1 cellular context compared by ENCODE assay signal in the genomic region with DNA sequence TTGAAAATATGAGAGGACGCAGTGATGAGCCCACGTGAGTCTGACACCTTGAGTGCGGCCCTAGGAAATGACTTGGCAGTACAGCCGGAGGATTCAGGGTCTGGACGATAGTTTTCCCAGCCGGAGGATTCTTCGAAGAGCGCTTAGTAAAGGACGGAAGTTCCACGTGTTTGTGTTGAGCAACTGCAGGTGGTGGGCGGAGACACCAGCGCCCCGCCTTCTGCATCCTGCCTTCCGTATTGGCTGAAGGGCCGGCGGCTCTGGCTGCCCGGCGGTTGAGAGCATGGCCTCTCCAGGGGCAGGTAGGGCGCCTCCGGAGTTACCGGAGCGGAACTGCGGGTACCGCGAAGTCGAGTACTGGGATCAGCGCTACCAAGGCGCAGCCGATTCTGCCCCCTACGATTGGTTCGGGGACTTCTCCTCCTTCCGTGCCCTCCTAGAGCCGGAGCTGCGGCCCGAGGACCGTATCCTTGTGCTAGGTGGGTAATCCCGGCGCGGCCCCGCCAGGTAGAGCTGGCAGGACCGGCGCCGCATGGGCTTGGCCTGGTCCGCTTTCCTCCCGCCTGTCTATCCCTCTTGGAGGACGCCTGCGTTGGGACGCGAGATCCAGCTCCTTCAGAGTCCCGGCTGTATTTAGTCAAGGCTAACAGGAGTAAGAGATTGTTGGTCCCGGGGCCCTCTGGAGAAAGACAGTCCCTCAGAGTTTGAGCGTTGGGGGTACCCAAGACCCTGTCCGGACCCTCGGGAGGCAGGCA.
TF ChIP-seq lines count a peak whose summit lies in the region.

A gene (plus strand): TSS at position 261 of the 755 bp plus-strand sequence. CDS start 23 bp downstream, at position 284.

TF ChIP-seq in K562, 482 proteins besides CTCF, POLR2A, EP300 and RAD21 (continued from another document and continues in another):
- TF ChIP-seq, protein P1, sequence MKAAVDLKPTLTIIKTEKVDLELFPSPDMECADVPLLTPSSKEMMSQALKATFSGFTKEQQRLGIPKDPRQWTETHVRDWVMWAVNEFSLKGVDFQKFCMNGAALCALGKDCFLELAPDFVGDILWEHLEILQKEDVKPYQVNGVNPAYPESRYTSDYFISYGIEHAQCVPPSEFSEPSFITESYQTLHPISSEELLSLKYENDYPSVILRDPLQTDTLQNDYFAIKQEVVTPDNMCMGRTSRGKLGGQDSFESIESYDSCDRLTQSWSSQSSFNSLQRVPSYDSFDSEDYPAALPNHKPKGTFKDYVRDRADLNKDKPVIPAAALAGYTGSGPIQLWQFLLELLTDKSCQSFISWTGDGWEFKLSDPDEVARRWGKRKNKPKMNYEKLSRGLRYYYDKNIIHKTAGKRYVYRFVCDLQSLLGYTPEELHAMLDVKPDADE (conservative IDR thresholded peaks at IDR 0.05; ENCODE audit: control insufficient read depth, low read depth, low read length), result 0 out of 2 replicates have a peak, but pooled peaks have one; percentile 25
- TF ChIP-seq ARNT (IDR thresholded peaks at IDR 0.05), result no peak
- peak; percentile 85; the same call in 1 of the 2 replicates for TF ChIP-seq XRCC5 (IDR thresholded peaks at IDR 0.05; ENCODE audit: low read depth, low read length)
- peak in 2 of 3 experiments; percentile 80 to 88 for TF ChIP-seq YY1 (IDR thresholded peaks at IDR 0.05; ENCODE audit: borderline replicate concordance in 1 of 3, control insufficient read depth in 1 of 3, extremely low read depth in 1 of 3, insufficient read depth in 3 of 3, insufficient read length in 1 of 3, insufficient replicate concordance in 2 of 3, low read depth in 1 of 3, low read length in 2 of 3)
- no peak for TF ChIP-seq CCAR2 (IDR thresholded peaks at IDR 0.05; ENCODE audit: low read depth, low read length)
- TF ChIP-seq ETV5 (CRISPR knock-in tag; IDR thresholded peaks at IDR 0.05; ENCODE audit: low read depth), result 0 out of 2 replicates have a peak, but pooled peaks have one; percentile 8
- peak; percentile 70; the same call in 1 of the 2 replicates for TF ChIP-seq GABPB1 (CRISPR knock-in tag; IDR thresholded peaks at IDR 0.05)
- TF ChIP-seq, protein P2, sequence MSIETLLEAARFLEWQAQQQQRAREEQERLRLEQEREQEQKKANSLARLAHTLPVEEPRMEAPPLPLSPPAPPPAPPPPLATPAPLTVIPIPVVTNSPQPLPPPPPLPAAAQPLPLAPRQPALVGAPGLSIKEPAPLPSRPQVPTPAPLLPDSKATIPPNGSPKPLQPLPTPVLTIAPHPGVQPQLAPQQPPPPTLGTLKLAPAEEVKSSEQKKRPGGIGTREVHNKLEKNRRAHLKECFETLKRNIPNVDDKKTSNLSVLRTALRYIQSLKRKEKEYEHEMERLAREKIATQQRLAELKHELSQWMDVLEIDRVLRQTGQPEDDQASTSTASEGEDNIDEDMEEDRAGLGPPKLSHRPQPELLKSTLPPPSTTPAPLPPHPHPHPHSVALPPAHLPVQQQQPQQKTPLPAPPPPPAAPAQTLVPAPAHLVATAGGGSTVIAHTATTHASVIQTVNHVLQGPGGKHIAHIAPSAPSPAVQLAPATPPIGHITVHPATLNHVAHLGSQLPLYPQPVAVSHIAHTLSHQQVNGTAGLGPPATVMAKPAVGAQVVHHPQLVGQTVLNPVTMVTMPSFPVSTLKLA (conservative IDR thresholded peaks at IDR 0.05), result peak; percentile 99 to 100
- TF ChIP-seq LEF1 (IDR thresholded peaks at IDR 0.05), result 0 out of 2 replicates have a peak, but pooled peaks have one; percentile 16
- peak; percentile 96 to 97 for TF ChIP-seq FOXK2 (conservative IDR thresholded peaks at IDR 0.05 in 1 of 2, IDR thresholded peaks at IDR 0.05 in 1 of 2; ENCODE audit: low read depth in 2 of 2)
- 0 out of 2 replicates have a peak, but pooled peaks have one; percentile 21 for TF ChIP-seq ZNF431 (CRISPR knock-in tag; IDR thresholded peaks at IDR 0.05)
- TF ChIP-seq BHLHE40 (IDR thresholded peaks at IDR 0.05; ENCODE audit: low read length), result peak; percentile 83
- TF ChIP-seq, protein P3, sequence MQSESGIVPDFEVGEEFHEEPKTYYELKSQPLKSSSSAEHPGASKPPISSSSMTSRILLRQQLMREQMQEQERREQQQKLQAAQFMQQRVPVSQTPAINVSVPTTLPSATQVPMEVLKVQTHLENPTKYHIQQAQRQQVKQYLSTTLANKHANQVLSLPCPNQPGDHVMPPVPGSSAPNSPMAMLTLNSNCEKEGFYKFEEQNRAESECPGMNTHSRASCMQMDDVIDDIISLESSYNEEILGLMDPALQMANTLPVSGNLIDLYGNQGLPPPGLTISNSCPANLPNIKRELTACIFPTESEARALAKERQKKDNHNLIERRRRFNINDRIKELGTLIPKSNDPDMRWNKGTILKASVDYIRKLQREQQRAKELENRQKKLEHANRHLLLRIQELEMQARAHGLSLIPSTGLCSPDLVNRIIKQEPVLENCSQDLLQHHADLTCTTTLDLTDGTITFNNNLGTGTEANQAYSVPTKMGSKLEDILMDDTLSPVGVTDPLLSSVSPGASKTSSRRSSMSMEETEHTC (IDR thresholded peaks at IDR 0.05), result peak; percentile 20; the same call in 1 of the 2 replicates
- TF ChIP-seq SIX5 (IDR thresholded peaks at IDR 0.05; ENCODE audit: borderline replicate concordance in 1 of 2, insufficient read depth in 1 of 2, low read depth in 1 of 2, low read length in 2 of 2), result peak in 1 of 2 experiments; percentile 20; a peak in 1 of 4 replicates
- TF ChIP-seq ZNF699 (CRISPR knock-in tag; IDR thresholded peaks at IDR 0.05; ENCODE audit: insufficient replicate concordance), result no peak
- peak; percentile 39 for TF ChIP-seq FIP1L1 (IDR thresholded peaks at IDR 0.05; ENCODE audit: low read depth, low read length, poor library complexity, severe bottlenecking)
- TF ChIP-seq CC2D1A (IDR thresholded peaks at IDR 0.05), result no peak
- peak; percentile 13; the same call in 1 of the 2 replicates for TF ChIP-seq ZEB2 (IDR thresholded peaks at IDR 0.05)
- TF ChIP-seq, protein P4, sequence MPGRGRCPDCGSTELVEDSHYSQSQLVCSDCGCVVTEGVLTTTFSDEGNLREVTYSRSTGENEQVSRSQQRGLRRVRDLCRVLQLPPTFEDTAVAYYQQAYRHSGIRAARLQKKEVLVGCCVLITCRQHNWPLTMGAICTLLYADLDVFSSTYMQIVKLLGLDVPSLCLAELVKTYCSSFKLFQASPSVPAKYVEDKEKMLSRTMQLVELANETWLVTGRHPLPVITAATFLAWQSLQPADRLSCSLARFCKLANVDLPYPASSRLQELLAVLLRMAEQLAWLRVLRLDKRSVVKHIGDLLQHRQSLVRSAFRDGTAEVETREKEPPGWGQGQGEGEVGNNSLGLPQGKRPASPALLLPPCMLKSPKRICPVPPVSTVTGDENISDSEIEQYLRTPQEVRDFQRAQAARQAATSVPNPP (IDR thresholded peaks at IDR 0.05; ENCODE audit: borderline replicate concordance, insufficient read depth, insufficient read length), result no peak
- TF ChIP-seq NCOA1 (IDR thresholded peaks at IDR 0.05; ENCODE audit: low read depth), result 0 out of 2 replicates have a peak, but pooled peaks have one; percentile 10
- TF ChIP-seq, protein P5, sequence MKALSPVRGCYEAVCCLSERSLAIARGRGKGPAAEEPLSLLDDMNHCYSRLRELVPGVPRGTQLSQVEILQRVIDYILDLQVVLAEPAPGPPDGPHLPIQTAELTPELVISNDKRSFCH (CRISPR knock-in tag; IDR thresholded peaks at IDR 0.05), result 0 out of 2 replicates have a peak, but pooled peaks have one; percentile 32
- TF ChIP-seq, protein P5 (tag; IDR thresholded peaks at IDR 0.05), result no peak
- 0 out of 2 replicates have a peak, but pooled peaks have one; percentile 45 for TF ChIP-seq PHB (CRISPR knock-in tag; IDR thresholded peaks at IDR 0.05)
- TF ChIP-seq EHMT2 (IDR thresholded peaks at IDR 0.05), result no peak
- TF ChIP-seq CREB1 (IDR thresholded peaks at IDR 0.05), result 0 out of 2 replicates have a peak, but pooled peaks have one; percentile 11
- TF ChIP-seq CREB1 (CRISPR knock-in tag; IDR thresholded peaks at IDR 0.05), result no peak
- TF ChIP-seq, protein P6, sequence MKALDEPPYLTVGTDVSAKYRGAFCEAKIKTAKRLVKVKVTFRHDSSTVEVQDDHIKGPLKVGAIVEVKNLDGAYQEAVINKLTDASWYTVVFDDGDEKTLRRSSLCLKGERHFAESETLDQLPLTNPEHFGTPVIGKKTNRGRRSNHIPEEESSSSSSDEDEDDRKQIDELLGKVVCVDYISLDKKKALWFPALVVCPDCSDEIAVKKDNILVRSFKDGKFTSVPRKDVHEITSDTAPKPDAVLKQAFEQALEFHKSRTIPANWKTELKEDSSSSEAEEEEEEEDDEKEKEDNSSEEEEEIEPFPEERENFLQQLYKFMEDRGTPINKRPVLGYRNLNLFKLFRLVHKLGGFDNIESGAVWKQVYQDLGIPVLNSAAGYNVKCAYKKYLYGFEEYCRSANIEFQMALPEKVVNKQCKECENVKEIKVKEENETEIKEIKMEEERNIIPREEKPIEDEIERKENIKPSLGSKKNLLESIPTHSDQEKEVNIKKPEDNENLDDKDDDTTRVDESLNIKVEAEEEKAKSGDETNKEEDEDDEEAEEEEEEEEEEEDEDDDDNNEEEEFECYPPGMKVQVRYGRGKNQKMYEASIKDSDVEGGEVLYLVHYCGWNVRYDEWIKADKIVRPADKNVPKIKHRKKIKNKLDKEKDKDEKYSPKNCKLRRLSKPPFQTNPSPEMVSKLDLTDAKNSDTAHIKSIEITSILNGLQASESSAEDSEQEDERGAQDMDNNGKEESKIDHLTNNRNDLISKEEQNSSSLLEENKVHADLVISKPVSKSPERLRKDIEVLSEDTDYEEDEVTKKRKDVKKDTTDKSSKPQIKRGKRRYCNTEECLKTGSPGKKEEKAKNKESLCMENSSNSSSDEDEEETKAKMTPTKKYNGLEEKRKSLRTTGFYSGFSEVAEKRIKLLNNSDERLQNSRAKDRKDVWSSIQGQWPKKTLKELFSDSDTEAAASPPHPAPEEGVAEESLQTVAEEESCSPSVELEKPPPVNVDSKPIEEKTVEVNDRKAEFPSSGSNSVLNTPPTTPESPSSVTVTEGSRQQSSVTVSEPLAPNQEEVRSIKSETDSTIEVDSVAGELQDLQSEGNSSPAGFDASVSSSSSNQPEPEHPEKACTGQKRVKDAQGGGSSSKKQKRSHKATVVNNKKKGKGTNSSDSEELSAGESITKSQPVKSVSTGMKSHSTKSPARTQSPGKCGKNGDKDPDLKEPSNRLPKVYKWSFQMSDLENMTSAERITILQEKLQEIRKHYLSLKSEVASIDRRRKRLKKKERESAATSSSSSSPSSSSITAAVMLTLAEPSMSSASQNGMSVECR (CRISPR knock-in tag; IDR thresholded peaks at IDR 0.05), result peak; percentile 59
- TF ChIP-seq, protein P7, sequence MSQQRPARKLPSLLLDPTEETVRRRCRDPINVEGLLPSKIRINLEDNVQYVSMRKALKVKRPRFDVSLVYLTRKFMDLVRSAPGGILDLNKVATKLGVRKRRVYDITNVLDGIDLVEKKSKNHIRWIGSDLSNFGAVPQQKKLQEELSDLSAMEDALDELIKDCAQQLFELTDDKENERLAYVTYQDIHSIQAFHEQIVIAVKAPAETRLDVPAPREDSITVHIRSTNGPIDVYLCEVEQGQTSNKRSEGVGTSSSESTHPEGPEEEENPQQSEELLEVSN (IDR thresholded peaks at IDR 0.05; ENCODE audit: borderline replicate concordance in 1 of 2, extremely low read depth in 1 of 2, insufficient read depth in 1 of 2, insufficient read length in 1 of 2, low read depth in 1 of 2, low read length in 1 of 2, poor library complexity in 1 of 2, severe bottlenecking in 1 of 2), result peak; percentile 71 to 82
- peak; percentile 86 for TF ChIP-seq RBFOX2 (IDR thresholded peaks at IDR 0.05; ENCODE audit: low read depth, low read length)
- TF ChIP-seq MAZ (CRISPR knock-in tag; conservative IDR thresholded peaks at IDR 0.05 in 1 of 2, IDR thresholded peaks at IDR 0.05 in 1 of 2), result peak in 1 of 2 experiments; percentile 60; a peak in 1 of 4 replicates
- TF ChIP-seq TRIM24 (IDR thresholded peaks at IDR 0.05), result peak in 1 of 2 experiments; percentile 22; a peak in 1 of 4 replicates
- TF ChIP-seq BCOR (IDR thresholded peaks at IDR 0.05), result no peak
- TF ChIP-seq FOXM1 (IDR thresholded peaks at IDR 0.05; ENCODE audit: low read depth), result no peak
- TF ChIP-seq FOXM1 (CRISPR knock-in tag; IDR thresholded peaks at IDR 0.05; ENCODE audit: low read depth), result 0 out of 2 replicates have a peak, but pooled peaks have one; percentile 6
- no peak; a peak in 1 of 4 replicates for TF ChIP-seq TBL1XR1 (IDR thresholded peaks at IDR 0.05; ENCODE audit: low read length in 2 of 2)
- no peak for TF ChIP-seq PRPF4 (IDR thresholded peaks at IDR 0.05; ENCODE audit: insufficient read depth, low read depth, low read length, poor library complexity, severe bottlenecking)
- no peak for TF ChIP-seq ZKSCAN3 (CRISPR knock-in tag; IDR thresholded peaks at IDR 0.05)
- TF ChIP-seq TBP (optimal IDR thresholded peaks at IDR 0.05; ENCODE audit: low read depth, low read length), result peak; percentile 88
- TF ChIP-seq, protein P8, sequence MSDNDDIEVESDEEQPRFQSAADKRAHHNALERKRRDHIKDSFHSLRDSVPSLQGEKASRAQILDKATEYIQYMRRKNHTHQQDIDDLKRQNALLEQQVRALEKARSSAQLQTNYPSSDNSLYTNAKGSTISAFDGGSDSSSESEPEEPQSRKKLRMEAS (CRISPR knock-in tag; IDR thresholded peaks at IDR 0.05), result peak; percentile 94
- TF ChIP-seq CEBPB (tag; IDR thresholded peaks at IDR 0.05), result peak; percentile 99
- TF ChIP-seq, protein P9, sequence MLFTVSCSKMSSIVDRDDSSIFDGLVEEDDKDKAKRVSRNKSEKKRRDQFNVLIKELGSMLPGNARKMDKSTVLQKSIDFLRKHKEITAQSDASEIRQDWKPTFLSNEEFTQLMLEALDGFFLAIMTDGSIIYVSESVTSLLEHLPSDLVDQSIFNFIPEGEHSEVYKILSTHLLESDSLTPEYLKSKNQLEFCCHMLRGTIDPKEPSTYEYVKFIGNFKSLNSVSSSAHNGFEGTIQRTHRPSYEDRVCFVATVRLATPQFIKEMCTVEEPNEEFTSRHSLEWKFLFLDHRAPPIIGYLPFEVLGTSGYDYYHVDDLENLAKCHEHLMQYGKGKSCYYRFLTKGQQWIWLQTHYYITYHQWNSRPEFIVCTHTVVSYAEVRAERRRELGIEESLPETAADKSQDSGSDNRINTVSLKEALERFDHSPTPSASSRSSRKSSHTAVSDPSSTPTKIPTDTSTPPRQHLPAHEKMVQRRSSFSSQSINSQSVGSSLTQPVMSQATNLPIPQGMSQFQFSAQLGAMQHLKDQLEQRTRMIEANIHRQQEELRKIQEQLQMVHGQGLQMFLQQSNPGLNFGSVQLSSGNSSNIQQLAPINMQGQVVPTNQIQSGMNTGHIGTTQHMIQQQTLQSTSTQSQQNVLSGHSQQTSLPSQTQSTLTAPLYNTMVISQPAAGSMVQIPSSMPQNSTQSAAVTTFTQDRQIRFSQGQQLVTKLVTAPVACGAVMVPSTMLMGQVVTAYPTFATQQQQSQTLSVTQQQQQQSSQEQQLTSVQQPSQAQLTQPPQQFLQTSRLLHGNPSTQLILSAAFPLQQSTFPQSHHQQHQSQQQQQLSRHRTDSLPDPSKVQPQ (CRISPR knock-in tag; IDR thresholded peaks at IDR 0.05; ENCODE audit: borderline replicate concordance), result no peak
- no peak for TF ChIP-seq WHSC1 (IDR thresholded peaks at IDR 0.05; ENCODE audit: low read length)
- TF ChIP-seq NRF1 (conservative IDR thresholded peaks at IDR 0.05 in 1 of 2, IDR thresholded peaks at IDR 0.05 in 1 of 2), result peak; percentile 68 to 75
- TF ChIP-seq LCOR (CRISPR knock-in tag; IDR thresholded peaks at IDR 0.05), result 0 out of 2 replicates have a peak, but pooled peaks have one; percentile 10
- TF ChIP-seq, protein P10, sequence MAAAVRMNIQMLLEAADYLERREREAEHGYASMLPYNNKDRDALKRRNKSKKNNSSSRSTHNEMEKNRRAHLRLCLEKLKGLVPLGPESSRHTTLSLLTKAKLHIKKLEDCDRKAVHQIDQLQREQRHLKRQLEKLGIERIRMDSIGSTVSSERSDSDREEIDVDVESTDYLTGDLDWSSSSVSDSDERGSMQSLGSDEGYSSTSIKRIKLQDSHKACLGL (CRISPR knock-in tag; IDR thresholded peaks at IDR 0.05; ENCODE audit: borderline replicate concordance, poor library complexity, severe bottlenecking), result peak; percentile 92
- TF ChIP-seq ZNF75A (CRISPR knock-in tag; IDR thresholded peaks at IDR 0.05), result no peak
